8 cellular contexts compared by ENCODE assay signal in genomic region chr15:65517866-65518207, GRCh38. TPM values are rescaled to one million over a fixed set of nuclear protein-coding genes. Genes with fewer than 3 reads are reported as not detected.
DNase-seq lines count a peak whose midpoint lies in the region; ATAC-seq and TF ChIP-seq lines count a peak whose summit lies in the region.

No MANE protein-coding gene starts in this region.

- H4K5ac ChIP-seq in H9 (ENCODE audit: insufficient read length, low read depth, low read length): no peak overlapping the region

- H2BK120ac ChIP-seq in H9 (ENCODE audit: low read depth, low read length, poor library complexity, severe bottlenecking) (no peak overlapping the region), mesenchymal stem cell (ENCODE audit: low read depth, low read length) (no peak overlapping the region)

- H3K27ac ChIP-seq in 22Rv1 (peak overlapping the region; percentile 86), H9 (ENCODE audit: insufficient read length, low read depth, low read length) (no peak overlapping the region), mesenchymal stem cell (ENCODE audit: low read length, poor library complexity, severe bottlenecking) (no peak overlapping the region)

- H3K9ac ChIP-seq in H9 (ENCODE audit: extremely low read depth, insufficient read length, low read length) (peak overlapping the region; percentile 42), mesenchymal stem cell (ENCODE audit: low read length) (peak overlapping the region; percentile 95)

- no peak overlapping the region for H2BK12ac ChIP-seq in H9 (ENCODE audit: insufficient read length, low read depth, low read length)
- no peak overlapping the region for H2BK12ac ChIP-seq in mesenchymal stem cell (ENCODE audit: low read length in 2 of 2)

- TF ChIP-seq CTCF in 22Rv1 (IDR thresholded peaks at IDR 0.05) (peak; percentile 66), H9 (conservative IDR thresholded peaks at IDR 0.05) (no peak)

- H3K4me1 Mint-ChIP-seq in H9: peaks cover 8 to 11% of the 10 kb centered on the region in 2 experiments

- no peak overlapping the region for H3K56ac ChIP-seq in H9 (ENCODE audit: insufficient read length, low read depth, low read length)

- H3K4me2 ChIP-seq in H9 (ENCODE audit: insufficient read depth, insufficient read length, low read length) (peak overlapping the region; percentile 96), mesenchymal stem cell (ENCODE audit: low read length, poor library complexity, severe bottlenecking) (no peak overlapping the region)

- H2AFZ ChIP-seq in H9 (ENCODE audit: low read length) (peak overlapping the region; percentile 99), mesenchymal stem cell (ENCODE audit: low read depth, low read length) (no peak overlapping the region)

- H3K4me1 ChIP-seq in H9 (ENCODE audit: insufficient read depth, low read length) (no peaks in the 10 kb centered on the region), mesenchymal stem cell (ENCODE audit: control insufficient read depth, insufficient read depth, low read depth, low read length) (peaks cover 4% of the 10 kb centered on the region)

- H3K14ac ChIP-seq in H9 (ENCODE audit: insufficient read depth, low read length) (no peak overlapping the region), mesenchymal stem cell (ENCODE audit: low read length in 2 of 2) (no peak overlapping the region)

- H2BK15ac ChIP-seq in H9 (ENCODE audit: low read depth, low read length) (no peak overlapping the region), mesenchymal stem cell (ENCODE audit: low read depth, poor library complexity, severe bottlenecking) (no peak overlapping the region)

- H3K9me3 ChIP-seq in H9 (ENCODE audit: control insufficient read depth, low read depth, low read length): no peaks in the 10 kb centered on the region
- no peaks in the 10 kb centered on the region for H3K9me3 ChIP-seq in mesenchymal stem cell (ENCODE audit: control insufficient read depth, low read length)

- H2BK5ac ChIP-seq in H9 (ENCODE audit: insufficient read length, low read length): no peak overlapping the region
- no peak overlapping the region for H2BK5ac ChIP-seq in mesenchymal stem cell (ENCODE audit: low read depth, low read length, poor library complexity, severe bottlenecking)

- H4K91ac ChIP-seq in H9 (ENCODE audit: insufficient read length, low read depth, low read length) (no peak overlapping the region), mesenchymal stem cell (ENCODE audit: low read length) (no peak overlapping the region)

- H2BK20ac ChIP-seq in H9 (ENCODE audit: low read depth, low read length, poor library complexity, severe bottlenecking): no peak overlapping the region

- no peak overlapping the region for H3T11ph ChIP-seq in H9 (ENCODE audit: low read length)

- H3K36me3 Mint-ChIP-seq in H9 (ENCODE audit: insufficient read depth in 1 of 3, low read depth in 3 of 3): peaks cover 0 to 6% (median 6%) of the 10 kb centered on the region in 3 experiments; a peak in 5 of 7 replicates
- H3K36me3 Mint-ChIP-seq in activated naive CD4-positive, alpha-beta T cell treated with anti-CD3 and anti-CD28 coated beads, Interleukin-2, amount 50 U/mL, for 72 hours: peaks cover 9 to 10% of the 10 kb centered on the region in 2 donors

- H3K79me1 ChIP-seq in H9 (ENCODE audit: insufficient read depth, low read depth, low read length, poor library complexity, severe bottlenecking): peaks cover 6% of the 10 kb centered on the region
- no peaks in the 10 kb centered on the region for H3K79me1 ChIP-seq in mesenchymal stem cell (replicated peaks; ENCODE audit: low read length, poor library complexity, severe bottlenecking)

- H2AK5ac ChIP-seq in H9 (ENCODE audit: insufficient read length, low read length) (no peak overlapping the region), mesenchymal stem cell (ENCODE audit: low read length, severe bottlenecking) (no peak overlapping the region)

- H4K8ac ChIP-seq in H9 (replicated peaks; ENCODE audit: insufficient read length, low read depth, low read length) (no peak overlapping the region), mesenchymal stem cell (ENCODE audit: low read length) (no peak overlapping the region)

- H3K27me3 ChIP-seq in H9 (ENCODE audit: insufficient read depth, low read length): no peaks in the 10 kb centered on the region
- H3K27me3 ChIP-seq in mesenchymal stem cell (ENCODE audit: control insufficient read depth in 1 of 2, insufficient read depth in 1 of 2, low read length in 2 of 2): no peaks in the 10 kb centered on the region

- peak overlapping the region; percentile 87 to 89 for H3K4me3 Mint-ChIP-seq in H9

- no peak for DNase-seq in H9
- no peak for DNase-seq in activated naive CD4-positive, alpha-beta T cell treated with anti-CD3 and anti-CD28 coated beads, Interleukin-2, amount 50 U/mL, for 72 hours (ENCODE audit: low spot score in 2 of 2)
- no peak for DNase-seq in mesenchymal stem cell
- no peak for DNase-seq in NCI-H774 (lab: John Stamatoyannopoulos, UW)
- no peak for DNase-seq in posterior vena cava (ENCODE audit: low spot score)
- DNase-seq in DMS 273 treated with DMSO at 0.1 percent for 48 hours (lab: John Stamatoyannopoulos, UW): no peak

- intact Hi-C loops in posterior vena cava (cut with DNase I): no loop called here

- ATAC-seq in activated naive CD4-positive, alpha-beta T cell treated with anti-CD3 and anti-CD28 coated beads, Interleukin-2, amount 50 U/mL, for 72 hours: peak; percentile 8 to 20
- no peak for ATAC-seq in HG02938 (IDR thresholded peaks at IDR 0.05; ENCODE audit: unreplicated experiment)

- H3K36me3 ChIP-seq in mesenchymal stem cell (ENCODE audit: control insufficient read depth in 1 of 2, insufficient read depth in 2 of 2, low read depth in 1 of 2, low read length in 2 of 2): peaks cover 3 to 16% of the 10 kb centered on the region in 2 experiments

- H3K4ac ChIP-seq in H9 (ENCODE audit: low read depth, low read length): no peak overlapping the region
- H3K4ac ChIP-seq in mesenchymal stem cell (ENCODE audit: low read depth in 1 of 2, low read length in 2 of 2): peak overlapping the region in 1 of 2 experiments; percentile 19

- peaks cover 6% of the 10 kb centered on the region; the same call in 1 of the 2 replicates for H3K79me2 ChIP-seq in H9 (ENCODE audit: insufficient read depth, low read length)

- H3K23me2 ChIP-seq in H9 (ENCODE audit: insufficient read length, low read depth, low read length, poor library complexity, severe bottlenecking): peaks cover 8% of the 10 kb centered on the region

- H3K18ac ChIP-seq in H9 (ENCODE audit: insufficient read length, low read depth, low read length): no peak overlapping the region
- peak overlapping the region in 1 of 2 experiments; percentile 7 for H3K18ac ChIP-seq in mesenchymal stem cell (ENCODE audit: low read depth in 1 of 2, low read length in 2 of 2)

- H3K4me3 ChIP-seq in mesenchymal stem cell (ENCODE audit: insufficient read depth in 1 of 2, low read depth in 1 of 2, low read length in 2 of 2): peak overlapping the region in 1 of 2 experiments; percentile 91

- no peaks in the 10 kb centered on the region for H3K27me3 Mint-ChIP-seq in H9 (ENCODE audit: low read depth)

- H3K9me3 Mint-ChIP-seq in H9: peaks cover 0 to 2% of the 10 kb centered on the region in 2 experiments; a peak in 1 of 5 replicates
- no peaks in the 10 kb centered on the region for H3K9me3 Mint-ChIP-seq in activated naive CD4-positive, alpha-beta T cell treated with anti-CD3 and anti-CD28 coated beads, Interleukin-2, amount 50 U/mL, for 72 hours

- H3K23ac ChIP-seq in H9 (ENCODE audit: insufficient read length, low read depth, low read length): no peak overlapping the region
- no peak overlapping the region for H3K23ac ChIP-seq in mesenchymal stem cell (ENCODE audit: low read length in 2 of 2)

- H3K27ac Mint-ChIP-seq in H9: peak overlapping the region; percentile 39 to 95 (median 93); a peak in 5 of 7 replicates
- peak overlapping the region in 1 of 2 donors; percentile 99 for H3K27ac Mint-ChIP-seq in activated naive CD4-positive, alpha-beta T cell treated with anti-CD3 and anti-CD28 coated beads, Interleukin-2, amount 50 U/mL, for 72 hours

- no peaks in the 10 kb centered on the region for H4K20me1 ChIP-seq in H9 (ENCODE audit: control insufficient read depth, insufficient read depth, insufficient read length)

- no CpG with 5 or more reads among the region's 8 CpGs for WGBS in H9 (ENCODE audit: extremely low coverage, insufficient read length, low lambda C conversion rate)
- 43% methylated on average over 8 of the region's 8 CpGs for WGBS in mesenchymal stem cell

RNA-seq across cellular contexts. Expression of gene DPP8, which starts 0.3 kb away (rescaled TPM):
- total RNA-seq in H9 (2021): 24.5 and 26.6 TPM in 2 replicates
- 10 to 100 TPM; 29.9 to 35.9 TPM for total RNA-seq in activated naive CD4-positive, alpha-beta T cell treated with anti-CD3 and anti-CD28 coated beads, Interleukin-2, amount 50 U/mL, for 72 hours
- 20.7 TPM for polyA plus RNA-seq in mesenchymal stem cell (2013, experiment 1 of 2)
- 21.8 TPM for polyA plus RNA-seq in mesenchymal stem cell (2013, experiment 2 of 2)
- total RNA-seq in posterior vena cava: 10 to 100 TPM; 35.6 to 40.9 TPM

RNA-seq across cellular contexts. Expression of gene HACD3, which starts 12.4 kb away (rescaled TPM):
- total RNA-seq in H9 (2021) (131 and 133 TPM in 2 replicates), posterior vena cava (10 to 100 TPM; 20.6 to 23.0 TPM)
- 10 to 100 TPM; 23.3 to 45.0 TPM for total RNA-seq in activated naive CD4-positive, alpha-beta T cell treated with anti-CD3 and anti-CD28 coated beads, Interleukin-2, amount 50 U/mL, for 72 hours
- polyA plus RNA-seq in mesenchymal stem cell (2013, experiment 1 of 2): 73.7 TPM
- polyA plus RNA-seq in mesenchymal stem cell (2013, experiment 2 of 2): 76.8 TPM
